ENCODE assay signal across 26 cellular contexts in the genomic region with DNA sequence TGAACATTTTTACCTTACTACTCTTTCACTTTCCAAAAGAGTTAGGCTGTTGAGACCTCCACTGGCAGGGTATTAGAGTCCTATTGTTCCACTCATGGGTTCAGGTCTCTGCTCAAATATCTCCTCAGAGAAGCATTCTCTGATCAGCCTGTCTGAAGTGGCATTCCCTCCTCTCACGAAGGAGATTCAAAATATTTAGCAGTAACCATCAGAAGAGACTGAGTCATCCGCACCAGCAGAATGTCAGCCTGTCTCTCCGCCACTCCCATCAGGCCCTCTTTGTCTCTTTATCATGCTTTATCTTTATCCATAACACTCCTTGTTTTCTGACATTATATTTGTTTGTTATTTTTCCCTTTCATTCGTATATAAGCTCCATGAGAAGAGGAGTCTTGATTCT.
"Had no signal": no experiment of that assay in that cellular context is flagged by ENCODE, and none has a peak within 500 bp of the region (broad histone marks: within the 10 kb centered on the region; RNA-seq: fewer than 3 reads in every experiment).

No MANE protein-coding gene starts in this region.

- H3K36me3 Mint-ChIP-seq: activated naive CD8-positive, alpha-beta T cell treated with anti-CD3 and anti-CD28 coated beads for 36 hours had no signal

- H3K27ac ChIP-seq: breast epithelium had no signal

- H3K4me1 Mint-ChIP-seq: activated B cell treated with CpG ODN at 0.5 μM for 24 hours; activated CD4-positive, alpha-beta memory T cell treated with anti-CD3 and anti-CD28 coated beads, Interleukin-2, amount 10 ng/mL, durations not matched to agents 7 days and 5 days; activated naive CD8-positive, alpha-beta T cell treated with anti-CD3 and anti-CD28 coated beads for 36 hours; activated T-helper 17 cell treated with anti-CD3 and anti-CD28 coated beads, Interleukin-2, amount 50 U/mL, for 72 hours had no signal

- H3K9me3 ChIP-seq: breast epithelium had no signal

- H3K27me3 Mint-ChIP-seq: activated B cell treated with CpG ODN at 0.5 μM for 24 hours; activated CD4-positive, alpha-beta memory T cell treated with anti-CD3 and anti-CD28 coated beads, Interleukin-2, amount 10 ng/mL, durations not matched to agents 7 days and 5 days; activated naive CD8-positive, alpha-beta T cell treated with anti-CD3 and anti-CD28 coated beads for 36 hours had no signal

- H3K4me3 ChIP-seq: breast epithelium had no signal

- H3K27ac Mint-ChIP-seq: activated B cell treated with CpG ODN at 0.5 μM for 24 hours; activated CD4-positive, alpha-beta memory T cell treated with anti-CD3 and anti-CD28 coated beads, Interleukin-2, amount 10 ng/mL, durations not matched to agents 7 days and 5 days; activated naive CD4-positive, alpha-beta T cell treated with anti-CD3 and anti-CD28 coated beads for 36 hours; activated naive CD8-positive, alpha-beta T cell treated with anti-CD3 and anti-CD28 coated beads for 36 hours; activated T-helper 17 cell treated with anti-CD3 and anti-CD28 coated beads, Interleukin-2, amount 50 U/mL, for 72 hours; T-helper 1 cell treated with Interleukin-12 subunit alpha and Interleukin-12 subunit beta and Interleukin-4 antibody, amounts not matched to agents 30 μg/mL and 1 μg/mL, for 36 hours had no signal

- ATAC-seq: activated T-helper 17 cell treated with anti-CD3 and anti-CD28 coated beads, Interleukin-2, amount 50 U/mL, for 72 hours; Panc1; Right ventricle myocardium inferior had no signal

- H3K4me1 ChIP-seq: breast epithelium had no signal

- DNase-seq: activated B cell treated with CpG ODN at 0.5 μM for 24 hours; activated CD4-positive, alpha-beta memory T cell treated with anti-CD3 and anti-CD28 coated beads, Interleukin-2, amount 10 ng/mL, durations not matched to agents 7 days and 5 days; activated CD4-positive, alpha-beta T cell treated with anti-CD3 and anti-CD28 coated beads for 1 hour; activated CD4-positive, alpha-beta T cell treated with anti-CD3 and anti-CD28 coated beads, Interleukin-2, amount 50 U/mL, for 1 hour; activated gamma-delta T cell; activated naive CD4-positive, alpha-beta T cell treated with anti-CD3 and anti-CD28 coated beads for 36 hours; activated naive CD8-positive, alpha-beta T cell treated with anti-CD3 and anti-CD28 coated beads for 36 hours; activated T-cell treated with anti-CD3 and anti-CD28 coated beads for 4 hours; activated T-cell treated with anti-CD3 and anti-CD28 coated beads, Interleukin-2, amount 50 U/mL, for 48 hours; caudate nucleus; KG1; NCI-H1092; NCI-H1417; NCI-H1694; NCI-H2029 treated with DMSO at 0.1 percent for 48 hours; NCI-H345; NCI-H510A treated with DMSO at 0.1 percent for 48 hours; NCI-H69; NK-92 treated with Interleukin-12 subunit alpha and Interleukin-12 subunit beta, amount 100 ng/mL, for 24 hours; OCI-M1; RPMI8226 had no signal

- H3K36me3 ChIP-seq: breast epithelium had no signal

- H3K27me3 ChIP-seq: breast epithelium had no signal

- H3K9me3 Mint-ChIP-seq: activated B cell treated with CpG ODN at 0.5 μM for 24 hours; activated CD4-positive, alpha-beta memory T cell treated with anti-CD3 and anti-CD28 coated beads, Interleukin-2, amount 10 ng/mL, durations not matched to agents 7 days and 5 days; activated naive CD4-positive, alpha-beta T cell treated with anti-CD3 and anti-CD28 coated beads for 36 hours; activated naive CD8-positive, alpha-beta T cell treated with anti-CD3 and anti-CD28 coated beads for 36 hours; activated T-helper 17 cell treated with anti-CD3 and anti-CD28 coated beads, Interleukin-2, amount 50 U/mL, for 72 hours; T-helper 1 cell treated with Interleukin-12 subunit alpha and Interleukin-12 subunit beta and Interleukin-4 antibody, amounts not matched to agents 30 μg/mL and 1 μg/mL, for 36 hours had no signal

- H3K4me3 Mint-ChIP-seq: activated B cell treated with CpG ODN at 0.5 μM for 24 hours; activated CD4-positive, alpha-beta memory T cell treated with anti-CD3 and anti-CD28 coated beads, Interleukin-2, amount 10 ng/mL, durations not matched to agents 7 days and 5 days; activated naive CD4-positive, alpha-beta T cell treated with anti-CD3 and anti-CD28 coated beads for 36 hours; activated naive CD8-positive, alpha-beta T cell treated with anti-CD3 and anti-CD28 coated beads for 36 hours; activated T-helper 17 cell treated with anti-CD3 and anti-CD28 coated beads, Interleukin-2, amount 50 U/mL, for 72 hours; T-helper 1 cell treated with Interleukin-12 subunit alpha and Interleukin-12 subunit beta and Interleukin-4 antibody, amounts not matched to agents 30 μg/mL and 1 μg/mL, for 36 hours had no signal
